Comparison of ENCODE assay signal across 10 cellular contexts in the genomic region with DNA sequence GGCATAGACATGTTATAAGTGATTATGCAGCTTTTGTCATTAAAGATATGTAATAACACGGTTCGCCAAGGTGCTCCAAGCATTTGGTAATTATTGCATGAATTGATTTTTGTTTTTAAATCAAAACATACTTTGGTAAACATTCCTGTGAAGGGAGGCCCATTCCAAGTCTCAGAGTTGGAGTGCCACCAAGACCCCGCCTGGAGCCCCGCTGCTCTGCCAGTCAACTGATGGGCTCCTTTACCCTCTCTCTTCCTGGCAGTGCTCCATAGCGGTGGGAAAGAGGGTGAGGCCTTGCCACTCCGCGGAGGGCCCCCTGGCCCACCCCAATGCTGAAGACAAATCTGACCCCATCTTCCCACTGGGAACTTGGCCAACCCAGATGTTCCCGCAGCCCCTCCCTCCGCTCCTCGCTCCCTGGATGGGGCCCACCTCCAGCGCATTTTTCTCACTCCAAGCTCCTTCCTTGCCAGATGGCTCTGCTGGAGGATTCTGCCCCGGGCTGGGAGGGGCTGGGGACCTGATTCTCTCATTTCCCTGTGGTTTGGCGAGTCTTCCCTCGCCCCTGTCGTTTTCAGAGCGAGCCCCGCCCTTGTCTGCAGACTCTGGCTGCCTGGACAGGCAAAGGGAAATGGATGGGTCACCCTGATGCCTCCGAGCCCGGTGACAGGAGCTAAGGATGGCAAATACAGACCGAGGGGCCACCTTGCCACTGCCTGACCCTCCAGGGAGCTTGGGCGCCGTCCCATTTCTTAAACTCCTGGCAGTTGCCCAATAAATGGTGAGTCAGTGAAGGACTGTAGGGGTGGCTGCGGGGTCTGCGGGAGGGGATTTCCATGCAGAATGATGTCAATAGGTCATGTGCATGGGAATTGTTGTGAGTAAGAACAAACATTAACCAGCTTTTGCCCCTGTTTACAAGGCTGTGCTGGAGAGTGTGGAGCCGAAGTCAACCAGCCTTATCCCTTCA. TPM values are rescaled to one million over a fixed set of nuclear protein-coding genes. Genes with fewer than 3 reads are reported as not detected.
DNase-seq lines count a peak whose midpoint lies in the region; ATAC-seq and TF ChIP-seq lines count a peak whose summit lies in the region.
"Had no signal": no experiment of that assay in that cellular context is flagged by ENCODE, and none has a peak within 500 bp of the region (broad histone marks: within the 10 kb centered on the region; RNA-seq: fewer than 3 reads in every experiment).

No MANE protein-coding gene starts in this region.

- H2BK5ac ChIP-seq in mesenchymal stem cell (ENCODE audit: low read depth, low read length, poor library complexity, severe bottlenecking), result no peak overlapping the region

- H3K4me3 Mint-ChIP-seq in CD4-positive, alpha-beta T cell, result no peak overlapping the region

- CTCF ChIA-PET in CD4-positive, alpha-beta T cell (lab: Charles Lee), result no interaction called here

- H3K27me3 Mint-ChIP-seq in CD4-positive, alpha-beta T cell, result no peaks in the 10 kb centered on the region

- H3K4me1 ChIP-seq in ACC112 (ENCODE audit: control insufficient read depth, insufficient read depth, low read length, unreplicated experiment) (peaks cover 23% of the 10 kb centered on the region), mesenchymal stem cell (ENCODE audit: control insufficient read depth, insufficient read depth, low read depth, low read length) (peaks cover 35% of the 10 kb centered on the region)
- H3K4me1 ChIP-seq: BLaER1 had no signal

- H3K9me3 ChIP-seq in mesenchymal stem cell (ENCODE audit: control insufficient read depth, low read length), result no peaks in the 10 kb centered on the region
- no peaks in the 10 kb centered on the region for H3K9me3 ChIP-seq in CD4-positive, alpha-beta T cell (ENCODE audit: control insufficient read depth, low read length)
- H3K9me3 ChIP-seq: BLaER1 had no signal

- peak overlapping the region; percentile 13 for H3K9ac ChIP-seq in mesenchymal stem cell (ENCODE audit: low read length)
- H3K9ac ChIP-seq: BLaER1 had no signal

- no peak overlapping the region for H3K23ac ChIP-seq in mesenchymal stem cell (ENCODE audit: low read length in 2 of 2)

- POLR2A ChIA-PET in CD4-positive, alpha-beta T cell (lab: Charles Lee), result no interaction called here

- H4K91ac ChIP-seq in mesenchymal stem cell (ENCODE audit: low read length), result peak overlapping the region; percentile 18

- no peak overlapping the region for H2BK15ac ChIP-seq in mesenchymal stem cell (ENCODE audit: low read depth, poor library complexity, severe bottlenecking)

- H3K36me3 ChIP-seq in ACC112 (ENCODE audit: insufficient read depth, low read length) (no peaks in the 10 kb centered on the region), mesenchymal stem cell (ENCODE audit: control insufficient read depth in 1 of 2, insufficient read depth in 2 of 2, low read depth in 1 of 2, low read length in 2 of 2) (peaks cover 1 to 3% of the 10 kb centered on the region in 2 experiments)

- 50% methylated on average over 25 of the region's 25 CpGs for WGBS in mesenchymal stem cell

- no peak for TF ChIP-seq CTCF in CD4-positive, alpha-beta T cell (IDR thresholded peaks at IDR 0.05)

- no peaks in the 10 kb centered on the region for H3K9me3 Mint-ChIP-seq in CD4-positive, alpha-beta T cell

- H3K14ac ChIP-seq in mesenchymal stem cell (ENCODE audit: low read length in 2 of 2), result no peak overlapping the region

- no peak overlapping the region for H3K4ac ChIP-seq in mesenchymal stem cell (ENCODE audit: low read depth in 1 of 2, low read length in 2 of 2)

- no peak overlapping the region for H2BK120ac ChIP-seq in mesenchymal stem cell (ENCODE audit: low read depth, low read length)

- H3K79me2 ChIP-seq in ACC112 (ENCODE audit: control insufficient read depth, insufficient read depth, low read length, unreplicated experiment), result no peaks in the 10 kb centered on the region

- H3K4me3 ChIP-seq in ACC112 (ENCODE audit: low read depth, low read length), result peak overlapping the region; percentile 25; the same call in 1 of the 2 replicates
- peak overlapping the region in 1 of 2 experiments; percentile 60 for H3K4me3 ChIP-seq in mesenchymal stem cell (ENCODE audit: insufficient read depth in 1 of 2, low read depth in 1 of 2, low read length in 2 of 2)
- H3K4me3 ChIP-seq: BLaER1 had no signal

- H3K27ac Mint-ChIP-seq in CD4-positive, alpha-beta T cell, result no peak overlapping the region

- peak overlapping the region in 1 of 2 experiments; percentile 16 for H3K18ac ChIP-seq in mesenchymal stem cell (ENCODE audit: low read depth in 1 of 2, low read length in 2 of 2)

- 0 out of 2 replicates have a peak, but pooled peaks cover under 1% of the 10 kb centered on the region for H3K27me3 ChIP-seq in ACC112 (ENCODE audit: insufficient read depth, low read length)
- peaks cover 8 to 16% of the 10 kb centered on the region in 2 experiments for H3K27me3 ChIP-seq in mesenchymal stem cell (ENCODE audit: control insufficient read depth in 1 of 2, insufficient read depth in 1 of 2, low read length in 2 of 2)
- peaks cover 3% of the 10 kb centered on the region for H3K27me3 ChIP-seq in CD4-positive, alpha-beta T cell (ENCODE audit: control insufficient read depth, insufficient read depth, low read length)

- H3K4me1 Mint-ChIP-seq in CD4-positive, alpha-beta T cell (ENCODE audit: low read depth), result no peaks in the 10 kb centered on the region

- intact Hi-C loops in CD4-positive, alpha-beta T cell (cut with DNase I, micrococcal nuclease), result no loop called here

- no peak overlapping the region for H2AFZ ChIP-seq in ACC112 (ENCODE audit: low read length, unreplicated experiment)
- H2AFZ ChIP-seq in mesenchymal stem cell (ENCODE audit: low read depth, low read length), result no peak overlapping the region

- H3K27ac ChIP-seq in ACC112 (ENCODE audit: low read depth, low read length) (peak overlapping the region; percentile 83), mesenchymal stem cell (ENCODE audit: low read length, poor library complexity, severe bottlenecking) (peak overlapping the region; percentile 86)
- no peak overlapping the region for H3K27ac ChIP-seq in CD4-positive, alpha-beta T cell (ENCODE audit: low read depth, low read length)
- H3K27ac ChIP-seq: BLaER1, VCaP had no signal

- H3K79me1 ChIP-seq in mesenchymal stem cell (replicated peaks; ENCODE audit: low read length, poor library complexity, severe bottlenecking), result peaks cover 5% of the 10 kb centered on the region

- no peak overlapping the region for H4K8ac ChIP-seq in mesenchymal stem cell (ENCODE audit: low read length)

- H2BK12ac ChIP-seq in mesenchymal stem cell (ENCODE audit: low read length in 2 of 2), result peak overlapping the region; percentile 23 to 86

- DNase-seq in NCI-H2171 treated with DMSO at 0.1 percent for 48 hours (lab: John Stamatoyannopoulos, UW), result peak; percentile 97
- peak; percentile 74 for DNase-seq in dedifferentiated amniotic fluid mesenchymal stem cell (ENCODE audit: extremely low spot score)
- DNase-seq in mesenchymal stem cell, result peak; percentile 95
- DNase-seq in CD4-positive, alpha-beta T cell, result no peak
- DNase-seq in activated effector memory CD4-positive, alpha-beta T cell treated with Interleukin-2 at 50 U/mL for 16 hours, result no peak
- DNase-seq in cortex of kidney (lab: John Stamatoyannopoulos, UW), result no peak

- H3K4me2 ChIP-seq in mesenchymal stem cell (ENCODE audit: low read length, poor library complexity, severe bottlenecking), result peak overlapping the region; percentile 46
- H3K4me2 ChIP-seq: BLaER1 had no signal

- no peak for ATAC-seq in CD4-positive, alpha-beta T cell (ENCODE audit: poor library complexity)
- ATAC-seq in HG02763 (IDR thresholded peaks at IDR 0.05; ENCODE audit: unreplicated experiment), result no peak

- no peak overlapping the region for H2AK5ac ChIP-seq in mesenchymal stem cell (ENCODE audit: low read length, severe bottlenecking)

- peaks cover 24% of the 10 kb centered on the region for H3K36me3 Mint-ChIP-seq in CD4-positive, alpha-beta T cell (ENCODE audit: low read depth)

RNA-seq across cellular contexts. Expression of a gene that starts 9.2 kb away (rescaled TPM):
- 1.9 TPM for polyA plus RNA-seq in mesenchymal stem cell (2013, experiment 1 of 2)
- polyA plus RNA-seq in mesenchymal stem cell (2013, experiment 2 of 2), result 2.1 TPM
- under 1 TPM; 0.05 to 0.14 TPM for total RNA-seq in CD4-positive, alpha-beta T cell

Comparison
In these comparisons a context has a peak if more than half of its experiments do, and no peak if none do; other contexts are left out.
1. DNase-seq: peak in NCI-H2171 treated with DMSO at 0.1 percent for 48 hours (single experiment), dedifferentiated amniotic fluid mesenchymal stem cell (single experiment) and mesenchymal stem cell (single experiment); none in CD4-positive, alpha-beta T cell (0 of 10), activated effector memory CD4-positive, alpha-beta T cell treated with Interleukin-2 at 50 U/mL for 16 hours (single experiment) and cortex of kidney (single experiment).